In the genomic region with DNA sequence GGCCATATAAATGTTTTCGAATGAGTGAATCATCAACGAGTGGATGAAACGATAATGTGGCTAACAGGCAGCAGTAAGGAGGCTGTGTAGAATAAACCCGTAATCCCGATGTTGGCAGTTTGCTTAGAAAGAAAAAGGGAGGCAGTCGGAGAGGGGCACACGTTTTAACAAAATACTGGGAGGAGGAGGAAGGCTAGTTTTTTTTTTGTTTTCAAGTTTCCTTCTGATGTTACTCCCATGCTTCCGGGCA, we compare ENCODE assay signal across 8 cellular contexts. TPM values are rescaled to one million over a fixed set of nuclear protein-coding genes. Genes with fewer than 3 reads are reported as not detected.
A peak's percentile ranks its signal among the peaks of the same experiment; 100 is the strongest.
DNase-seq lines count a peak whose midpoint lies in the region; ATAC-seq and TF ChIP-seq lines count a peak whose summit lies in the region.

No MANE protein-coding gene starts in this region.

- no peaks in the 10 kb centered on the region for H3K9me3 ChIP-seq in right lobe of liver

- intact Hi-C loops in Right ventricle myocardium superior (cut with DNase I), result no loop called here
- intact Hi-C loops in cardiac septum (cut with DNase I), result no loop called here
- intact Hi-C loops in right lobe of liver (cut with DNase I), result no loop called here

- H3K4me3 ChIP-seq in astrocyte of the cerebellum (ENCODE audit: low read depth, low read length) (peak overlapping the region; percentile 83), right lobe of liver (peak overlapping the region; percentile 88 to 91 (median 90)), urinary bladder (ENCODE audit: low read depth, low read length) (peak overlapping the region; percentile 70)

- no peak for DNase-seq in Right ventricle myocardium superior
- DNase-seq in cardiac septum (ENCODE audit: low spot score), result no peak
- no peak for DNase-seq in astrocyte of the cerebellum (ENCODE audit: low read depth)
- no peak for DNase-seq in right lobe of liver
- no peak for DNase-seq in activated CD4-positive, CD25-positive, alpha-beta regulatory T cell treated with anti-CD3 and anti-CD28 coated beads, Interleukin-2, amount 50 U/mL, for 72 hours
- no peak for DNase-seq in COLO668 (lab: John Stamatoyannopoulos, UW; ENCODE audit: unreplicated experiment)

- 6% methylated on average over 8 of the region's 8 CpGs for WGBS in right lobe of liver (ENCODE audit: insufficient coverage, low coverage, low lambda C conversion rate, missing lambda C conversion rate)
- WGBS in urinary bladder, result 1% methylated on average over 8 of the region's 8 CpGs

- in situ Hi-C loops in astrocyte of the cerebellum (cut with HindIII; ENCODE audit: low sequenced_read_pairs), result no loop called here

- TF ChIP-seq CTCF in astrocyte of the cerebellum (IDR thresholded peaks at IDR 0.05; ENCODE audit: low read depth, low read length, missing control alignments) (no peak), right lobe of liver (IDR thresholded peaks at IDR 0.05) (no peak)

- H3K27ac ChIP-seq in right lobe of liver (peak overlapping the region in 1 of 3 donors; percentile 11), urinary bladder (ENCODE audit: low read depth) (no peak overlapping the region)

- ATAC-seq in Right ventricle myocardium superior (ENCODE audit: poor library complexity), result peak; percentile 2
- peak in 2 of 4 donors; percentile 5 to 6 for ATAC-seq in right lobe of liver
- ATAC-seq in HG03571 (IDR thresholded peaks at IDR 0.05; ENCODE audit: unreplicated experiment), result no peak

- H3K4me1 ChIP-seq in right lobe of liver (peaks cover 0 to 6% (median 2%) of the 10 kb centered on the region in 4 donors), urinary bladder (ENCODE audit: insufficient read depth) (no peaks in the 10 kb centered on the region)

- H3K27me3 ChIP-seq in right lobe of liver, result no peaks in the 10 kb centered on the region

- H3K36me3 ChIP-seq in right lobe of liver (no peaks in the 10 kb centered on the region), urinary bladder (ENCODE audit: insufficient read depth) (no peaks in the 10 kb centered on the region)

- no peak for TF ChIP-seq POLR2A in right lobe of liver (IDR thresholded peaks at IDR 0.05)

RNA-seq across cellular contexts. Expression of a gene that starts 0.5 kb away (rescaled TPM):
- total RNA-seq in Right ventricle myocardium superior, result 11.1 TPM
- total RNA-seq in cardiac septum, result 15.6 TPM
- 1 to 10 TPM; 3.2 to 7.0 (median 5.2) TPM for total RNA-seq in right lobe of liver
- 51.4 TPM for total RNA-seq in urinary bladder
- polyA plus RNA-seq in urinary bladder, result 9.5 TPM

RNA-seq across cellular contexts. Expression of a gene that starts 33.4 kb away (rescaled TPM):
- total RNA-seq in Right ventricle myocardium superior (not detected), cardiac septum (0.19 TPM), right lobe of liver (1 to 10 TPM in 5 of 6 experiments, under 1 TPM in 1; 0.55 to 2.4 (median 1.6) TPM), urinary bladder (29.1 TPM)
- polyA plus RNA-seq in urinary bladder, result 9.4 TPM
